ENCODE assay signal across 8 cellular contexts in genomic region chr1:15328785-15329480, GRCh38.
DNase-seq lines count a peak whose midpoint lies in the region; ATAC-seq, FAIRE-seq and TF ChIP-seq lines count a peak whose summit lies in the region.

No MANE protein-coding gene starts in this region.

- H3K4me1 ChIP-seq in SJSA1 (replicated peaks) = peaks cover 57% of the 10 kb centered on the region
- no peaks in the 10 kb centered on the region for H3K4me1 ChIP-seq in prostate gland (replicated peaks)
- peaks cover 8% of the 10 kb centered on the region; the same call in 1 of the 2 replicates for H3K4me1 ChIP-seq in Caco-2

- POLR2A ChIA-PET in Caco-2 (lab: Charles Lee) = no interaction called here
- POLR2A ChIA-PET in activated CD4-positive, alpha-beta memory T cell treated with anti-CD3 and anti-CD28 coated beads, Interleukin-2, amount 10 ng/mL, durations not matched to agents 7 days and 5 days (lab: Charles Lee) = no interaction called here

- no peaks in the 10 kb centered on the region for H3K27me3 ChIP-seq in GM06990 (replicated peaks; ENCODE audit: control insufficient read depth, insufficient read depth, low read length)
- no peaks in the 10 kb centered on the region for H3K27me3 ChIP-seq in SJSA1 (replicated peaks)
- H3K27me3 ChIP-seq in prostate gland (replicated peaks; ENCODE audit: insufficient read depth) = no peaks in the 10 kb centered on the region
- no peaks in the 10 kb centered on the region for H3K27me3 ChIP-seq in Caco-2 (replicated peaks; ENCODE audit: control insufficient read depth, insufficient read depth, low read length)

- ATAC-seq in HG03520 (IDR thresholded peaks at IDR 0.05; ENCODE audit: unreplicated experiment) (no peak), HG03565 (IDR thresholded peaks at IDR 0.05; ENCODE audit: unreplicated experiment) (no peak)

- peaks cover 14% of the 10 kb centered on the region for H3K4me1 Mint-ChIP-seq in Caco-2 (ENCODE audit: low read depth, unreplicated experiment)
- peaks cover 2% of the 10 kb centered on the region for H3K4me1 Mint-ChIP-seq in activated CD4-positive, alpha-beta memory T cell treated with anti-CD3 and anti-CD28 coated beads, Interleukin-2, amount 10 ng/mL, durations not matched to agents 7 days and 5 days

- H3K9me3 ChIP-seq in SJSA1 (replicated peaks) (no peaks in the 10 kb centered on the region), prostate gland (no peaks in the 10 kb centered on the region), Caco-2 (no peaks in the 10 kb centered on the region)

- intact Hi-C loops in prostate gland (cut with DNase I) (no loop called here), Caco-2 (cut with micrococcal nuclease; ENCODE audit: unreplicated experiment) (no loop called here)

- H3K36me3 ChIP-seq in GM06990 (ENCODE audit: control insufficient read depth, insufficient read depth, low read length) = no peaks in the 10 kb centered on the region
- H3K36me3 ChIP-seq in SJSA1 = no peaks in the 10 kb centered on the region
- H3K36me3 ChIP-seq in prostate gland = no peaks in the 10 kb centered on the region
- no peaks in the 10 kb centered on the region for H3K36me3 ChIP-seq in Caco-2 (ENCODE audit: control insufficient read depth, insufficient read depth, low read length)

- CTCF ChIA-PET in Caco-2 (lab: Charles Lee) = no interaction called here
- CTCF ChIA-PET in activated CD4-positive, alpha-beta memory T cell treated with anti-CD3 and anti-CD28 coated beads, Interleukin-2, amount 10 ng/mL, durations not matched to agents 7 days and 5 days (lab: Charles Lee) = interaction anchor here (0.7 to 1.5 kb wide), 2 partner anchors 84 to 102 kb away, joined by 3 read pairs; no protein-coding TSS in a partner anchor

- peaks cover 10% of the 10 kb centered on the region for H3K36me3 Mint-ChIP-seq in Caco-2 (ENCODE audit: insufficient read depth, unreplicated experiment)
- no peaks in the 10 kb centered on the region for H3K36me3 Mint-ChIP-seq in activated CD4-positive, alpha-beta memory T cell treated with anti-CD3 and anti-CD28 coated beads, Interleukin-2, amount 10 ng/mL, durations not matched to agents 7 days and 5 days (ENCODE audit: low read depth)

- 30% methylated on average over 21 of the region's 21 CpGs for WGBS in prostate gland

- H3K27ac Mint-ChIP-seq in Caco-2 (ENCODE audit: unreplicated experiment) = no peak overlapping the region
- no peak overlapping the region for H3K27ac Mint-ChIP-seq in activated CD4-positive, alpha-beta memory T cell treated with anti-CD3 and anti-CD28 coated beads, Interleukin-2, amount 10 ng/mL, durations not matched to agents 7 days and 5 days

- no peaks in the 10 kb centered on the region for H3K9me3 Mint-ChIP-seq in Caco-2 (ENCODE audit: unreplicated experiment)
- H3K9me3 Mint-ChIP-seq in activated CD4-positive, alpha-beta memory T cell treated with anti-CD3 and anti-CD28 coated beads, Interleukin-2, amount 10 ng/mL, durations not matched to agents 7 days and 5 days = no peaks in the 10 kb centered on the region

- TF ChIP-seq CTCF in GM06990 (IDR thresholded peaks at IDR 0.05; ENCODE audit: insufficient read depth, low read length, poor library complexity, severe bottlenecking) (peak; percentile 28), prostate gland (IDR thresholded peaks at IDR 0.05) (peak in 1 of 4 experiments; percentile 4), Caco-2 (IDR thresholded peaks at IDR 0.05; ENCODE audit: insufficient read depth in 1 of 2, low read depth in 1 of 2, low read length in 1 of 2, severe bottlenecking in 1 of 2, unreplicated experiment in 1 of 2) (no peak)

- BruUV-seq in Caco-2 (replicated peaks; lab: Mats Ljungman, UMichigan) = no TSS peak

- no peak for TF ChIP-seq POLR2A in prostate gland (IDR thresholded peaks at IDR 0.05)

- peak overlapping the region; percentile 43 for H3K27ac ChIP-seq in SJSA1
- H3K27ac ChIP-seq in prostate gland = no peak overlapping the region

- no peak for FAIRE-seq in frontal cortex (lab: Jason Lieb, UNC)

- DNase-seq in GM06990 (ENCODE audit: extremely low read depth, insufficient read length) = no peak
- peak; percentile 64 to 73 for DNase-seq in SJSA1 (ENCODE audit: low read depth in 1 of 2, low spot score in 2 of 2)
- DNase-seq in frontal cortex (ENCODE audit: low spot score in 2 of 2) = peak; percentile 34 to 53
- DNase-seq in prostate gland (ENCODE audit: low spot score) = peak; percentile 30
- DNase-seq in Caco-2 = no peak
- no peak for DNase-seq in activated CD4-positive, alpha-beta memory T cell treated with anti-CD3 and anti-CD28 coated beads, Interleukin-2, amount 10 ng/mL, durations not matched to agents 7 days and 5 days

- H3K4me3 Mint-ChIP-seq in Caco-2 (ENCODE audit: unreplicated experiment) = no peak overlapping the region
- no peak overlapping the region for H3K4me3 Mint-ChIP-seq in activated CD4-positive, alpha-beta memory T cell treated with anti-CD3 and anti-CD28 coated beads, Interleukin-2, amount 10 ng/mL, durations not matched to agents 7 days and 5 days

- peaks cover 3% of the 10 kb centered on the region for H3K27me3 Mint-ChIP-seq in Caco-2 (ENCODE audit: insufficient read depth, unreplicated experiment)
- H3K27me3 Mint-ChIP-seq in activated CD4-positive, alpha-beta memory T cell treated with anti-CD3 and anti-CD28 coated beads, Interleukin-2, amount 10 ng/mL, durations not matched to agents 7 days and 5 days = peaks cover 27% of the 10 kb centered on the region

- H3K4me3 ChIP-seq in GM06990 (replicated peaks; ENCODE audit: low read depth, low read length) (no peak overlapping the region), SJSA1 (no peak overlapping the region), prostate gland (no peak overlapping the region), Caco-2 (ENCODE audit: low read depth, low read length) (no peak overlapping the region)

Comparison
In these comparisons a context has a peak if more than half of its experiments do, and no peak if none do; other contexts are left out.
1. DNase-seq: peak in SJSA1 (2 of 2), frontal cortex (2 of 2) and prostate gland (single experiment); none in GM06990 (single experiment), Caco-2 (0 of 2) and activated CD4-positive, alpha-beta memory T cell treated with anti-CD3 and anti-CD28 coated beads, Interleukin-2, amount 10 ng/mL, durations not matched to agents 7 days and 5 days (single experiment).